Comparison of ENCODE assay signal across 18 cellular contexts in genomic region chr11:79431535-79431934, GRCh38. TPM values are rescaled to one million over a fixed set of nuclear protein-coding genes. Genes with fewer than 3 reads are reported as not detected.
A peak's percentile ranks its signal among the peaks of the same experiment; 100 is the strongest.
DNase-seq lines count a peak whose midpoint lies in the region; FAIRE-seq and TF ChIP-seq lines count a peak whose summit lies in the region.
"Had no signal": no experiment of that assay in that cellular context is flagged by ENCODE, and none has a peak within 500 bp of the region (broad histone marks: within the 10 kb centered on the region; RNA-seq: fewer than 3 reads in every experiment).

No MANE protein-coding gene starts in this region.

- no peaks in the 10 kb centered on the region for H3K9me3 Mint-ChIP-seq in osteocyte (ENCODE audit: unreplicated experiment)
- H3K9me3 Mint-ChIP-seq: activated CD4-positive, alpha-beta T cell treated with anti-CD3 and anti-CD28 coated beads, Interleukin-2, amount 10 ng/mL, durations not matched to agents 7 days and 5 days; endodermal cell had no signal

- peak overlapping the region; percentile 56 for H3K27ac ChIP-seq in epithelial cell of prostate
- H3K27ac ChIP-seq: lower lobe of right lung, Peyer's patch, skin epidermis had no signal

- no peak overlapping the region for H3K4me3 Mint-ChIP-seq in osteocyte (ENCODE audit: unreplicated experiment)
- H3K4me3 Mint-ChIP-seq: activated CD4-positive, alpha-beta T cell treated with anti-CD3 and anti-CD28 coated beads, Interleukin-2, amount 10 ng/mL, durations not matched to agents 7 days and 5 days; endodermal cell had no signal

- H3K4me1 Mint-ChIP-seq in osteocyte (ENCODE audit: unreplicated experiment), result peaks cover under 1% of the 10 kb centered on the region
- H3K4me1 Mint-ChIP-seq: activated CD4-positive, alpha-beta T cell treated with anti-CD3 and anti-CD28 coated beads, Interleukin-2, amount 10 ng/mL, durations not matched to agents 7 days and 5 days had no signal

- TF ChIP-seq CTCF in osteocyte (IDR thresholded peaks at IDR 0.05), result no peak

- no peaks in the 10 kb centered on the region for H3K36me3 Mint-ChIP-seq in osteocyte (ENCODE audit: unreplicated experiment)

- DNase-seq in GM03348 (ENCODE audit: low spot score), result peak; percentile 14
- DNase-seq in RCC 7860 (ENCODE audit: low spot score), result peak; percentile 92
- DNase-seq in epithelial cell of prostate (ENCODE audit: low read depth, low spot score), result peak; percentile 88
- peak; percentile 96 for DNase-seq in kidney tubule cell (ENCODE audit: low spot score)
- no peak for DNase-seq in NCI-H510A (lab: John Stamatoyannopoulos, UW)
- DNase-seq in activated T-cell treated with anti-CD3 and anti-CD28 coated beads, Interleukin-2, amount 50 U/mL, for 48 hours, result no peak
- DNase-seq in osteocyte (ENCODE audit: extremely low spot score, unreplicated experiment), result no peak
- no peak for DNase-seq in NCI-H1694 treated with DMSO at 0.1 percent for 48 hours (lab: John Stamatoyannopoulos, UW)
- DNase-seq: activated CD4-positive, alpha-beta T cell treated with anti-CD3 and anti-CD28 coated beads, Interleukin-2, amount 10 ng/mL, durations not matched to agents 7 days and 5 days; activated CD8-positive, alpha-beta memory T cell treated with anti-CD3 and anti-CD28 coated beads, Interleukin-2, amount 50 U/mL, for 48 hours; EL; endodermal cell; lower lobe of right lung; NCI-H1105; occipital lobe; Peyer's patch; stimulated activated CD4-positive, alpha-beta T cell treated with anti-CD3 and anti-CD28 coated beads, Interleukin-4, amount 100 ng/mL, for 1 hour had no signal

- peaks cover 16% of the 10 kb centered on the region for H3K27me3 Mint-ChIP-seq in osteocyte (ENCODE audit: unreplicated experiment)

- no peak overlapping the region for H3K27ac Mint-ChIP-seq in osteocyte (ENCODE audit: unreplicated experiment)
- H3K27ac Mint-ChIP-seq: activated CD4-positive, alpha-beta T cell treated with anti-CD3 and anti-CD28 coated beads, Interleukin-2, amount 10 ng/mL, durations not matched to agents 7 days and 5 days; endodermal cell had no signal

- peak; percentile 95 for FAIRE-seq in RCC 7860 (lab: Jason Lieb, UNC)

RNA-seq across cellular contexts. Expression of gene TENM4, which starts 9.3 kb away (rescaled TPM):
- 69.8 and 74.1 TPM in 2 replicates for total RNA-seq in osteocyte
- total RNA-seq: activated CD4-positive, alpha-beta T cell treated with anti-CD3 and anti-CD28 coated beads, Interleukin-2, amount 10 ng/mL, durations not matched to agents 7 days and 5 days had no signal

Comparison
In these comparisons a context has a peak if more than half of its experiments do, and no peak if none do; other contexts are left out.
1. DNase-seq: peak in GM03348 (single experiment), RCC 7860 (single experiment), epithelial cell of prostate (single experiment) and kidney tubule cell (single experiment); none in NCI-H510A (single experiment), activated T-cell treated with anti-CD3 and anti-CD28 coated beads, Interleukin-2, amount 50 U/mL, for 48 hours (0 of 2), osteocyte (single experiment) and NCI-H1694 treated with DMSO at 0.1 percent for 48 hours (single experiment).